Comparison of ENCODE assay signal across 1 cellular context in genomic region chr1:102852583-102852982, GRCh38.
TF ChIP-seq lines count a peak whose summit lies in the region.

No MANE protein-coding gene starts in this region.

TF ChIP-seq in SK-N-SH, 30 proteins besides CTCF, POLR2A, EP300 and RAD21:
- TF ChIP-seq, protein P1, sequence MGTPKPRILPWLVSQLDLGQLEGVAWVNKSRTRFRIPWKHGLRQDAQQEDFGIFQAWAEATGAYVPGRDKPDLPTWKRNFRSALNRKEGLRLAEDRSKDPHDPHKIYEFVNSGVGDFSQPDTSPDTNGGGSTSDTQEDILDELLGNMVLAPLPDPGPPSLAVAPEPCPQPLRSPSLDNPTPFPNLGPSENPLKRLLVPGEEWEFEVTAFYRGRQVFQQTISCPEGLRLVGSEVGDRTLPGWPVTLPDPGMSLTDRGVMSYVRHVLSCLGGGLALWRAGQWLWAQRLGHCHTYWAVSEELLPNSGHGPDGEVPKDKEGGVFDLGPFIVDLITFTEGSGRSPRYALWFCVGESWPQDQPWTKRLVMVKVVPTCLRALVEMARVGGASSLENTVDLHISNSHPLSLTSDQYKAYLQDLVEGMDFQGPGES (IDR thresholded peaks at IDR 0.05; ENCODE audit: low read depth, low read length): no peak
- TF ChIP-seq TEAD4 (IDR thresholded peaks at IDR 0.05; ENCODE audit: borderline replicate concordance, insufficient read depth) (no peak), ELF1 (IDR thresholded peaks at IDR 0.05) (no peak), TCF12 (IDR thresholded peaks at IDR 0.05) (no peak), SIN3A (IDR thresholded peaks at IDR 0.05; ENCODE audit: borderline replicate concordance, low read depth, low read length) (no peak), EZH2phosphoT487 (IDR thresholded peaks at IDR 0.05; ENCODE audit: borderline replicate concordance, low read depth) (no peak)
